ENCODE assay signal across 32 cellular contexts in genomic region chr5:143290115-143290514, GRCh38.
"Had no signal": no experiment of that assay in that cellular context is flagged by ENCODE, and none has a peak within 500 bp of the region (broad histone marks: within the 10 kb centered on the region; RNA-seq: fewer than 3 reads in every experiment).

No MANE protein-coding gene starts in this region.

- H3K27me3 ChIP-seq: brain microvascular endothelial cell, SJSA1 had no signal

- H3K9me3 ChIP-seq: SJSA1, SK-N-SH had no signal

- DNase-seq: activated CD4-positive, alpha-beta T cell treated with anti-CD3 and anti-CD28 coated beads for 36 hours; activated CD4-positive, alpha-beta T cell treated with anti-CD3 and anti-CD28 coated beads, Interleukin-2, amount 10 ng/mL, durations not matched to agents 7 days and 5 days; activated CD4-positive, alpha-beta T cell treated with anti-CD3 and anti-CD28 coated beads, Interleukin-2, amount 50 U/mL, for 48 hours; activated CD8-positive, alpha-beta memory T cell treated with anti-CD3 and anti-CD28 coated beads, Interleukin-2, amount 50 U/mL, for 48 hours; activated effector memory CD4-positive, alpha-beta T cell treated with anti-CD3 and anti-CD28 coated beads, Interleukin-2, amount 50 U/mL, for 16 hours; activated naive CD4-positive, alpha-beta T cell; activated naive CD4-positive, alpha-beta T cell treated with anti-CD3 and anti-CD28 coated beads, Interleukin-2, amount 50 U/mL, for 16 hours; activated naive CD8-positive, alpha-beta T cell treated with anti-CD3 and anti-CD28 coated beads for 36 hours; activated T-cell treated with anti-CD3 and anti-CD28 coated beads, Interleukin-2, amount 50 U/mL, for 72 hours; amniotic stem cell; aorta; brain microvascular endothelial cell; central memory CD4-positive, alpha-beta T cell; MM.1S; MV-4-11; NCI-H1092 treated with DMSO at 0.1 percent for 48 hours; NCI-H1417; NCI-H146; NCI-H1930; NCI-H2081 treated with DMSO at 0.1 percent for 48 hours; NCI-H510A treated with DMSO at 0.1 percent for 48 hours; NCI-H526 treated with DMSO at 0.1 percent for 48 hours; NCI-H82; RPMI8226; SHP77 treated with DMSO at 0.1 percent for 48 hours; SK-N-SH had no signal

- H3K4me2 ChIP-seq: SK-N-SH had no signal

- H3K27ac ChIP-seq: brain microvascular endothelial cell, SJSA1 had no signal

- H3K4me3 ChIP-seq: SJSA1 had no signal

- H3K9ac ChIP-seq: SK-N-SH had no signal

- ATAC-seq: activated CD4-positive, alpha-beta T cell treated with anti-CD3 and anti-CD28 coated beads for 36 hours; activated CD4-positive, CD25-positive, alpha-beta regulatory T cell treated with anti-CD3 and anti-CD28 coated beads, Interleukin-2, amount 50 U/mL, for 24 hours; activated T-cell treated with anti-CD3 and anti-CD28 coated beads, Interleukin-2, amount 50 U/mL, for 72 hours; activated T-helper 17 cell treated with anti-CD3 and anti-CD28 coated beads, Interleukin-2, amount 50 U/mL, for 72 hours; Panc1; WTC11 had no signal

- FAIRE-seq: TTC549 had no signal
